ENCODE assay signal across 16 cellular contexts in the genomic region with DNA sequence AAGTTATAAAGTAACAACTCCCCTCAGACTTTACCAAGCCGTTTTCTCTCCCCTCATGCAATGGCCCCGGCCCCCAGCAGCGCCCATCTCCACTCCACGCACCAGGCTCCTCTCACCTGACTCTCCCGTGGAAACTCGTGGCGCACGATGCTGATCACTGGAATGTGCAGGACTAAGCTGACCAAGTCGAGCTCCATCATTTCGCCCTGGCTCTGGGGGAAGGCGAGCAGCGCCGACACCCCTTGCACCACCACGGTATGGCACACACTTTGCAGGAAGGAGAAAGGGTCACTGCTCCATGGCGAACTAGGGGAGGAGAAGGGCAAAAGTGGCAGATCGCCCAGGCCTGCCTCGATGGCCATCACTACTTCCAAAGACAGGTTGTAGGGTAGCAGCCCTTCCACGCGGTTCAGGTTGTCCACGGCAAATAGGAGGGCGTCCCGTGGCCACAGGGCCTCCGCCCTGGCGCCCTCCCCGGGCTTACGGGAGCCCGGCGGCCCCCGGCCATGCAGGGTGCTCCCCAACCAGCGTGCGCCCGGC. TPM values are rescaled to one million over a fixed set of nuclear protein-coding genes. Genes with fewer than 3 reads are reported as not detected.
DNase-seq lines count a peak whose midpoint lies in the region; FAIRE-seq and TF ChIP-seq lines count a peak whose summit lies in the region.
"Had no signal": no experiment of that assay in that cellular context is flagged by ENCODE, and none has a peak within 500 bp of the region (broad histone marks: within the 10 kb centered on the region; RNA-seq: fewer than 3 reads in every experiment).

No MANE protein-coding gene starts in this region.

- TF ChIP-seq CTCF in breast epithelium (IDR thresholded peaks at IDR 0.05) (no peak), mammary epithelial cell (conservative IDR thresholded peaks at IDR 0.05 in 1 of 2, IDR thresholded peaks at IDR 0.05 in 1 of 2; ENCODE audit: extremely low read depth in 1 of 2, insufficient read depth in 1 of 2, low read depth in 1 of 2, low read length in 2 of 2) (no peak), endodermal cell (conservative IDR thresholded peaks at IDR 0.05) (no peak), SK-N-SH (IDR thresholded peaks at IDR 0.05) (no peak), prostate gland (IDR thresholded peaks at IDR 0.05) (no peak), ascending aorta (IDR thresholded peaks at IDR 0.05) (no peak)

- dilution Hi-C loops in mammary epithelial cell (cut with HindIII; ENCODE audit: low sequenced_read_pairs) = no loop called here

- no peak overlapping the region for H3K4me2 ChIP-seq in mammary epithelial cell (ENCODE audit: insufficient read depth, low read depth, low read length)
- H3K4me2 ChIP-seq in SK-N-SH = no peak overlapping the region

- no peak overlapping the region for H3K9ac ChIP-seq in mammary epithelial cell (ENCODE audit: insufficient read depth, low read length)
- no peak overlapping the region for H3K9ac ChIP-seq in endodermal cell (ENCODE audit: extremely low read depth, low read length, poor library complexity, severe bottlenecking)
- H3K9ac ChIP-seq in SK-N-SH = no peak overlapping the region

- H3K9me3 Mint-ChIP-seq in endodermal cell = no peaks in the 10 kb centered on the region
- H3K9me3 Mint-ChIP-seq: activated T-helper 2 cell treated with anti-CD3 and anti-CD28 coated beads, Interferon-gamma antibody, Interleukin-2, Interleukin-4, amounts not matched to agents 10 μg/mL and 5 μg/mL and 100 μg/mL, durations not matched to agents 14 hours and 24 hours and 36 hours had no signal

- H3K36me3 ChIP-seq in breast epithelium (no peaks in the 10 kb centered on the region), mammary epithelial cell (ENCODE audit: insufficient read depth, low read length) (no peaks in the 10 kb centered on the region), endodermal cell (ENCODE audit: control insufficient read depth, insufficient read depth, low read length) (no peaks in the 10 kb centered on the region), neuron (ENCODE audit: insufficient read depth, low read length) (no peaks in the 10 kb centered on the region), SK-N-SH (replicated peaks in 1 of 2; ENCODE audit: control insufficient read depth in 1 of 2, insufficient read depth in 2 of 2, low read length in 1 of 2) (no peaks in the 10 kb centered on the region), prostate gland (no peaks in the 10 kb centered on the region), ascending aorta (no peaks in the 10 kb centered on the region)
- H3K36me3 ChIP-seq: SJCRH30 had no signal

- H3K27me3 ChIP-seq in breast epithelium = peaks cover 0 to 58% of the 10 kb centered on the region in 2 donors
- H3K27me3 ChIP-seq in mammary epithelial cell (ENCODE audit: insufficient read depth, low read length) = peaks cover 28% of the 10 kb centered on the region
- H3K27me3 ChIP-seq in endodermal cell (ENCODE audit: control insufficient read depth, insufficient read depth, low read length, poor library complexity, severe bottlenecking) = peaks cover 63% of the 10 kb centered on the region
- H3K27me3 ChIP-seq in neuron (ENCODE audit: insufficient read depth, low read length) = peaks cover 64% of the 10 kb centered on the region
- peaks cover 26% of the 10 kb centered on the region; the same call in 1 of the 2 replicates for H3K27me3 ChIP-seq in SK-N-SH (ENCODE audit: insufficient read depth)
- H3K27me3 ChIP-seq in prostate gland (replicated peaks; ENCODE audit: insufficient read depth) = peaks cover 14% of the 10 kb centered on the region
- no peaks in the 10 kb centered on the region for H3K27me3 ChIP-seq in ascending aorta
- H3K27me3 ChIP-seq: SJCRH30 had no signal

- H3K36me3 Mint-ChIP-seq in endodermal cell (ENCODE audit: low read depth) = no peaks in the 10 kb centered on the region

- no peak overlapping the region for H2AFZ ChIP-seq in mammary epithelial cell (ENCODE audit: low read depth, low read length)
- H2AFZ ChIP-seq in neuron (ENCODE audit: low read depth, low read length) = peak overlapping the region; percentile 23
- H2AFZ ChIP-seq in SK-N-SH (ENCODE audit: low read depth) = no peak overlapping the region

- H3K4me1 Mint-ChIP-seq in endodermal cell = peaks cover 11% of the 10 kb centered on the region

- CTCF ChIA-PET in mammary epithelial cell (lab: Charles Lee; ENCODE audit: low non-redundant PET) = no interaction called here
- CTCF ChIA-PET in SK-N-SH (lab: Yijun Ruan, JAX) = interaction anchor here (1.2 to 1.4 kb wide), 2 partner anchors 8 to 10 kb away, joined by 3 to 4 read pairs; no protein-coding TSS in a partner anchor

- no peak for TF ChIP-seq EP300 in SK-N-SH (IDR thresholded peaks at IDR 0.05; ENCODE audit: borderline replicate concordance in 1 of 2, low read depth in 1 of 2, low read length in 1 of 2)

- POLR2A ChIA-PET in SK-N-SH (lab: Yijun Ruan, JAX) = no interaction called here

- FAIRE-seq in urothelium cell line (lab: Jason Lieb, UNC) = no peak
- FAIRE-seq: GM12892, K562, small intestine had no signal

- H3K27ac ChIP-seq in breast epithelium = no peak overlapping the region
- H3K27ac ChIP-seq in mammary epithelial cell (ENCODE audit: insufficient read depth, low read depth, low read length) = no peak overlapping the region
- H3K27ac ChIP-seq in endodermal cell (ENCODE audit: low read depth, low read length) = no peak overlapping the region
- H3K27ac ChIP-seq in SK-N-SH (ENCODE audit: low read depth in 2 of 2, low read length in 1 of 2) = no peak overlapping the region
- no peak overlapping the region for H3K27ac ChIP-seq in prostate gland
- no peak overlapping the region for H3K27ac ChIP-seq in ascending aorta
- H3K27ac ChIP-seq: SJCRH30 had no signal

- H3K4me1 ChIP-seq in breast epithelium = no peaks in the 10 kb centered on the region
- H3K4me1 ChIP-seq in mammary epithelial cell (ENCODE audit: insufficient read depth, low read length) = no peaks in the 10 kb centered on the region
- H3K4me1 ChIP-seq in endodermal cell (ENCODE audit: control insufficient read depth, insufficient read depth, low read length) = no peaks in the 10 kb centered on the region
- H3K4me1 ChIP-seq in neuron (ENCODE audit: insufficient read depth, low read length) = no peaks in the 10 kb centered on the region
- no peaks in the 10 kb centered on the region; a peak in 1 of 4 replicates for H3K4me1 ChIP-seq in SK-N-SH (ENCODE audit: control insufficient read depth in 1 of 2, insufficient read depth in 2 of 2, low read depth in 1 of 2, low read length in 1 of 2)
- H3K4me1 ChIP-seq in prostate gland (replicated peaks) = no peaks in the 10 kb centered on the region
- H3K4me1 ChIP-seq in ascending aorta = peaks cover 0 to 3% of the 10 kb centered on the region in 2 donors
- H3K4me1 ChIP-seq: SJCRH30 had no signal

- intact Hi-C loops in breast epithelium (cut with DNase I; ENCODE audit: low total_unique reads) (no loop called here), mammary epithelial cell (cut with micrococcal nuclease) (no loop called here), prostate gland (cut with DNase I) (loop anchor here (10.0 kb wide), 1 partner anchor 132 kb away; no protein-coding TSS in a partner anchor), ascending aorta (cut with DNase I) (no loop called here)

- DNase-seq in breast epithelium (ENCODE audit: low spot score in 2 of 2) = no peak
- no peak for DNase-seq in mammary epithelial cell
- DNase-seq in endodermal cell = peak; percentile 54
- peak; percentile 2 for DNase-seq in urothelium cell line (ENCODE audit: low spot score)
- no peak for DNase-seq in SK-N-SH
- no peak for DNase-seq in prostate gland (ENCODE audit: low spot score)
- no peak for DNase-seq in ascending aorta (ENCODE audit: low spot score in 2 of 2)
- DNase-seq: small intestine had no signal

- no peaks in the 10 kb centered on the region for H3F3A ChIP-seq in SK-N-SH (replicated peaks; ENCODE audit: insufficient read depth)

- H3K9me2 ChIP-seq in SK-N-SH = no peaks in the 10 kb centered on the region

- 25% methylated on average over 12 of the region's 32 CpGs for WGBS in mammary epithelial cell (ENCODE audit: low coverage, missing lambda C conversion rate)
- 58 to 62% methylated on average over 26 to 32 of the region's 32 CpGs for WGBS in endodermal cell (ENCODE audit: insufficient coverage in 1 of 2, insufficient read length in 1 of 2), 2 experiments
- 4% methylated on average over 13 of the region's 32 CpGs for WGBS in SK-N-SH (ENCODE audit: low lambda C conversion rate)
- 17% methylated on average over 21 of the region's 32 CpGs for WGBS in prostate gland

- TF ChIP-seq RAD21 in SK-N-SH (IDR thresholded peaks at IDR 0.05; ENCODE audit: low read length) = no peak

- BruUV-seq in mammary epithelial cell (replicated peaks; lab: Mats Ljungman, UMichigan) = no TSS peak

- H3K27me3 Mint-ChIP-seq in endodermal cell (ENCODE audit: insufficient read depth) = peaks cover 67% of the 10 kb centered on the region

- TF ChIP-seq POLR2A in breast epithelium (IDR thresholded peaks at IDR 0.05) (no peak), prostate gland (IDR thresholded peaks at IDR 0.05) (no peak)

- H3K9me3 ChIP-seq in breast epithelium = no peaks in the 10 kb centered on the region
- H3K9me3 ChIP-seq in mammary epithelial cell (replicated peaks; ENCODE audit: insufficient read depth, low read length) = no peaks in the 10 kb centered on the region
- H3K9me3 ChIP-seq in endodermal cell (ENCODE audit: control insufficient read depth, low read length) = peaks cover 16% of the 10 kb centered on the region
- H3K9me3 ChIP-seq in neuron (ENCODE audit: low read length) = no peaks in the 10 kb centered on the region
- H3K9me3 ChIP-seq in SK-N-SH = no peaks in the 10 kb centered on the region
- no peaks in the 10 kb centered on the region for H3K9me3 ChIP-seq in prostate gland
- no peaks in the 10 kb centered on the region for H3K9me3 ChIP-seq in ascending aorta
- H3K9me3 ChIP-seq: SJCRH30 had no signal

- H3K4me3 ChIP-seq in breast epithelium (peak overlapping the region in 2 of 3 donors; percentile 46 to 56), mammary epithelial cell (replicated peaks in 1 of 3; ENCODE audit: insufficient read depth in 1 of 3, low read depth in 2 of 3, low read length in 3 of 3) (no peak overlapping the region), endodermal cell (ENCODE audit: low read length) (no peak overlapping the region), neuron (ENCODE audit: low read length) (no peak overlapping the region), SK-N-SH (ENCODE audit: low read depth in 2 of 2, low read length in 1 of 2) (no peak overlapping the region), prostate gland (peak overlapping the region in 1 of 2 donors; percentile 20), ascending aorta (peak overlapping the region in 1 of 2 donors; percentile 39)
- H3K4me3 ChIP-seq: K562, SJCRH30 had no signal

- H3K79me2 ChIP-seq in mammary epithelial cell (ENCODE audit: insufficient read depth, low read length) (no peaks in the 10 kb centered on the region), SK-N-SH (ENCODE audit: insufficient read depth) (no peaks in the 10 kb centered on the region)

- in situ Hi-C loops in mammary epithelial cell (cut with MboI; ENCODE audit: low sequenced_read_pairs in 2 of 2) = no loop called here

- H3K4me3 Mint-ChIP-seq in endodermal cell = peak overlapping the region; percentile 19
- H3K4me3 Mint-ChIP-seq: activated CD8-positive, alpha-beta T cell treated with anti-CD3 and anti-CD28 coated beads, Interleukin-2, amount 10 ng/mL, durations not matched to agents 7 days and 5 days had no signal

- peaks cover 2% of the 10 kb centered on the region for H4K20me1 ChIP-seq in mammary epithelial cell (ENCODE audit: insufficient read depth, low read length)
- no peaks in the 10 kb centered on the region for H4K20me1 ChIP-seq in SK-N-SH (ENCODE audit: insufficient read depth)

- no peak overlapping the region for H3K27ac Mint-ChIP-seq in endodermal cell
- H3K27ac Mint-ChIP-seq: activated CD8-positive, alpha-beta T cell treated with anti-CD3 and anti-CD28 coated beads, Interleukin-2, amount 10 ng/mL, durations not matched to agents 7 days and 5 days; activated T-helper 2 cell treated with anti-CD3 and anti-CD28 coated beads, Interferon-gamma antibody, Interleukin-2, Interleukin-4, amounts not matched to agents 10 μg/mL and 5 μg/mL and 100 μg/mL, durations not matched to agents 14 hours and 24 hours and 36 hours had no signal

RNA-seq across cellular contexts. Expression of gene GRIN3A, which starts 1.2 kb away (rescaled TPM):
- total RNA-seq in breast epithelium (under 1 TPM in 2 of 3 donors, not detected in 1; under 0.01 to 0.15 TPM), mammary epithelial cell (not detected), endodermal cell (not detected), prostate gland (1 to 10 TPM in 1 of 2 donors, under 1 TPM in 1; 0.80 to 1.5 TPM), ascending aorta (not detected)
- polyA plus RNA-seq in mammary epithelial cell (not detected), SK-N-SH (2012; rRNA removed) (not detected in 2 replicates)
- not detected for polyA minus RNA-seq in mammary epithelial cell
- polyA plus RNA-seq in endodermal cell (2013, experiment 1 of 2) = 0.14 TPM
- 0.21 TPM for polyA plus RNA-seq in endodermal cell (2013, experiment 2 of 2)
- polyA plus RNA-seq in SK-N-SH (2012; cell fraction: cytosol; rRNA removed) = not detected in 2 replicates
- not detected in 2 replicates for polyA plus RNA-seq in SK-N-SH (2012; cell fraction: nucleus; rRNA removed)
- total RNA-seq: activated CD8-positive, alpha-beta T cell treated with anti-CD3 and anti-CD28 coated beads, Interleukin-2, amount 10 ng/mL, durations not matched to agents 7 days and 5 days; activated T-helper 2 cell treated with anti-CD3 and anti-CD28 coated beads, Interferon-gamma antibody, Interleukin-2, Interleukin-4, amounts not matched to agents 10 μg/mL and 5 μg/mL and 100 μg/mL, durations not matched to agents 14 hours and 24 hours and 36 hours; G401; K562; lung microvascular endothelial cell; SJCRH30 had no signal

Comparison
In these comparisons a context has a peak if more than half of its experiments do, and no peak if none do; other contexts are left out.
1. H3K4me3 ChIP-seq: peak in breast epithelium (2 of 3); none in mammary epithelial cell (0 of 3), endodermal cell (single experiment), neuron (single experiment) and SK-N-SH (0 of 2).
2. DNase-seq: peak in endodermal cell (single experiment) and urothelium cell line (single experiment); none in breast epithelium (0 of 2), mammary epithelial cell (single experiment), SK-N-SH (single experiment), prostate gland (single experiment) and ascending aorta (0 of 2).